11 cellular contexts compared by ENCODE assay signal in the genomic region with DNA sequence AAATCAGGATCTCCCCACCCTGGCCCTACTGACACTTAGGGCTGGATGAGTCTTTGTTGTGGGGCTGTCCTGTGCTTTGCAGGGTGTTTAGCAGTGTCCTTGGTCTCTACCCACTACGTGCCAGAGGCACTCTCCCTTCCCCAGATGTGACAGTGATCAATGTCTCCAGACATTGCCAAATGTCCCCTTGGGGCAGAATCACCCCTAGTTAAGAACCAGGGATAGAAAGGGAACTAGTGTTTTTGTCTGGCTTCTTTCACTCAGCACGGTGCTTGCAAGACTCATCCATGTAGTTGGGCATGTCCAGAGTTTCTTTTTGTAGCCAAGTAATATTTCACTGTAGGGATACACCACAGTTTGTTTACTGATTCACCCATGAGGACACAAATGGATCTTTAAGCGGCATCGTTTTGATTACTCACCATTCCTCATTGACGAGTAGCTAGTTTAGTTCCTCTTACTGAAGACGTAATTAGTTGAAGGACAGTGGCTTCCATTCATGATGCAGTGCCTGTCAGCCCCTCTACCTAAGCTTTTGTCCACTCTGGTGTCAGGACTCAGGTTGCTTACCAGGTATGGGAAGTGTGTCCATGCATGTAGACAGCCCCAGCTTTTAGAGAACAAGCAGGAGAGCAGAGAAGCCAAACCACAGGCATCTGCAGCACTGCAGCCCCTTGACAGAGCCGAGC. TPM values are rescaled to one million over a fixed set of nuclear protein-coding genes. Genes with fewer than 3 reads are reported as not detected.
DNase-seq lines count a peak whose midpoint lies in the region; ATAC-seq and TF ChIP-seq lines count a peak whose summit lies in the region.
"Had no signal": no experiment of that assay in that cellular context is flagged by ENCODE, and none has a peak within 500 bp of the region (broad histone marks: within the 10 kb centered on the region; RNA-seq: fewer than 3 reads in every experiment).

No MANE protein-coding gene starts in this region.

- H3K36me3 Mint-ChIP-seq in activated T-cell treated with anti-CD3 and anti-CD28 coated beads, Interleukin-2, amount 50 U/mL, for 4 hours (ENCODE audit: insufficient read depth), result peaks cover 34% of the 10 kb centered on the region

- peak overlapping the region; percentile 93 to 97 for H3K27ac ChIP-seq in right atrium auricular region
- peak overlapping the region; percentile 100 for H3K27ac ChIP-seq in cingulate gyrus (ENCODE audit: low read depth, low read length)
- peak overlapping the region; percentile 70 for H3K27ac ChIP-seq in muscle layer of colon (ENCODE audit: low read depth, low read length)

- peaks cover 0 to 93% of the 10 kb centered on the region in 2 donors for H3K4me1 ChIP-seq in right atrium auricular region
- peaks cover 66% of the 10 kb centered on the region for H3K4me1 ChIP-seq in muscle layer of colon (ENCODE audit: insufficient read depth, low read length)

- no peaks in the 10 kb centered on the region for H3K9me3 Mint-ChIP-seq in activated T-cell treated with anti-CD3 and anti-CD28 coated beads, Interleukin-2, amount 50 U/mL, for 4 hours
- H3K9me3 Mint-ChIP-seq: activated naive CD4-positive, alpha-beta T cell treated with anti-CD3 and anti-CD28 coated beads for 36 hours had no signal

- H3K4me3 ChIP-seq in right atrium auricular region (no peak overlapping the region), muscle layer of colon (ENCODE audit: low read depth in 1 of 2, low read length in 2 of 2) (no peak overlapping the region)

- ATAC-seq in Right ventricle myocardium superior (ENCODE audit: poor library complexity) (no peak), GM18858 (IDR thresholded peaks at IDR 0.05; ENCODE audit: unreplicated experiment) (no peak)
- no peak for ATAC-seq in activated T-cell treated with anti-CD3 and anti-CD28 coated beads, Interleukin-2, amount 50 U/mL, for 4 hours

- DNase-seq in right atrium auricular region (ENCODE audit: low spot score) (no peak), Right ventricle myocardium superior (no peak), amygdala (lab: John Stamatoyannopoulos, UW) (no peak), COR-L47 (lab: John Stamatoyannopoulos, UW) (no peak)
- no peak for DNase-seq in activated T-cell treated with anti-CD3 and anti-CD28 coated beads, Interleukin-2, amount 50 U/mL, for 4 hours
- DNase-seq: activated CD4-positive, CD25-positive, alpha-beta regulatory T cell; activated naive CD4-positive, alpha-beta T cell treated with anti-CD3 and anti-CD28 coated beads for 36 hours; mesendoderm had no signal

- H3K36me3 ChIP-seq in right atrium auricular region, result peaks cover 8% of the 10 kb centered on the region
- peaks cover 39% of the 10 kb centered on the region for H3K36me3 ChIP-seq in muscle layer of colon (ENCODE audit: insufficient read depth, low read length)

- H3K9ac ChIP-seq in muscle layer of colon (ENCODE audit: low read length), result no peak overlapping the region

- H3K27me3 ChIP-seq in right atrium auricular region, result no peaks in the 10 kb centered on the region
- H3K27me3 ChIP-seq in muscle layer of colon (ENCODE audit: control insufficient read depth in 1 of 2, insufficient read depth in 2 of 2, low read length in 2 of 2), result no peaks in the 10 kb centered on the region

- intact Hi-C loops in Right ventricle myocardium superior (cut with DNase I), result no loop called here

- no peak for TF ChIP-seq CTCF in right atrium auricular region (IDR thresholded peaks at IDR 0.05)

- no peak overlapping the region for H3K4me3 Mint-ChIP-seq in activated T-cell treated with anti-CD3 and anti-CD28 coated beads, Interleukin-2, amount 50 U/mL, for 4 hours
- H3K4me3 Mint-ChIP-seq: activated naive CD4-positive, alpha-beta T cell treated with anti-CD3 and anti-CD28 coated beads for 36 hours had no signal

- peaks cover 18% of the 10 kb centered on the region for H3K4me1 Mint-ChIP-seq in activated T-cell treated with anti-CD3 and anti-CD28 coated beads, Interleukin-2, amount 50 U/mL, for 4 hours (ENCODE audit: low read depth)

- no peaks in the 10 kb centered on the region for H3K27me3 Mint-ChIP-seq in activated T-cell treated with anti-CD3 and anti-CD28 coated beads, Interleukin-2, amount 50 U/mL, for 4 hours (ENCODE audit: low read depth)

- H3K9me3 ChIP-seq in right atrium auricular region (no peaks in the 10 kb centered on the region), muscle layer of colon (ENCODE audit: low read length) (no peaks in the 10 kb centered on the region)

RNA-seq across cellular contexts. Expression of gene ITGB4, which starts 26.0 kb away (rescaled TPM):
- total RNA-seq in right atrium auricular region (10 to 100 TPM; 11.1 to 37.5 TPM), Right ventricle myocardium superior (9.4 TPM)
- 1 to 10 TPM in 2 of 3 donors, under 1 TPM in 1; 0.63 to 2.3 (median 1.6) TPM for total RNA-seq in activated T-cell treated with anti-CD3 and anti-CD28 coated beads, Interleukin-2, amount 50 U/mL, for 4 hours

RNA-seq across cellular contexts. Expression of gene SAP30BP, which starts 28.1 kb away (rescaled TPM):
- total RNA-seq in right atrium auricular region, result 10 to 100 TPM; 28.5 to 44.6 TPM
- 40.0 TPM for total RNA-seq in Right ventricle myocardium superior
- total RNA-seq in activated T-cell treated with anti-CD3 and anti-CD28 coated beads, Interleukin-2, amount 50 U/mL, for 4 hours, result 100 to 1,000 TPM; 115 to 124 (median 119) TPM

RNA-seq across cellular contexts. Expression of gene RECQL5, which starts 28.3 kb away (rescaled TPM):
- total RNA-seq in right atrium auricular region (1 to 10 TPM; 6.2 to 7.1 TPM), Right ventricle myocardium superior (14.1 TPM)
- 10 to 100 TPM; 20.7 to 26.1 (median 21.8) TPM for total RNA-seq in activated T-cell treated with anti-CD3 and anti-CD28 coated beads, Interleukin-2, amount 50 U/mL, for 4 hours
